In the genomic region with DNA sequence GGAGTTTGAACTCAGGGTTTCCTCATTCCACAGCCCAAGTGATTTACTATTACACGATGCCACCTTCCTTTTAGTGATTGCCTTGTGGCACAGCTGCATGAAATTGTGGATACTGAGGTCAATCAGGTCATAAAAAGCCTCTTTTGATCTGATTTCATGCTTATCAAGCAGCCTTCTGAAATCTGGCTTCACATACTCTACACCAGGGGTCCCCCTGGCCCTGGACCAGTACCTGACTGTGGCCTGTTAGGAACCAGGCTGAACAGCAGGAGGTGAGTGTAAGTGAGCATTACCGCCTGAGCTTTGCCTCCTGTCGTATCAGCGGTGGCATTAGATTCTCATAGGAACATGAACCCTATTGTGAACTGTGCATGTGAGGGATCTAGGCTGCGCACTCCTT, we compare ENCODE assay signal across 11 cellular contexts. TPM values are rescaled to one million over a fixed set of nuclear protein-coding genes. Genes with fewer than 3 reads are reported as not detected.
DNase-seq lines count a peak whose midpoint lies in the region; ATAC-seq and TF ChIP-seq lines count a peak whose summit lies in the region.
"Had no signal": no experiment of that assay in that cellular context is flagged by ENCODE, and none has a peak within 500 bp of the region (broad histone marks: within the 10 kb centered on the region; RNA-seq: fewer than 3 reads in every experiment).

No MANE protein-coding gene starts in this region.

- H3K27me3 ChIP-seq in esophagus squamous epithelium: no peaks in the 10 kb centered on the region

- no peak for TF ChIP-seq POLR2A in esophagus squamous epithelium (IDR thresholded peaks at IDR 0.05)

- H3K4me1 Mint-ChIP-seq in activated T-cell treated with anti-CD3 and anti-CD28 coated beads, Interleukin-2, amount 50 U/mL, for 24 hours (ENCODE audit: low read depth): peaks cover 82% of the 10 kb centered on the region
- peaks cover 85% of the 10 kb centered on the region for H3K4me1 Mint-ChIP-seq in stimulated activated naive CD8-positive, alpha-beta T cell treated with anti-CD3 and anti-CD28 coated beads, Interleukin-15, amount 100 ng/mL, for 72 hours

- no peak for TF ChIP-seq CTCF in esophagus squamous epithelium (IDR thresholded peaks at IDR 0.05)

- intact Hi-C loops in esophagus squamous epithelium (cut with DNase I): no loop called here
- intact Hi-C loops in head of caudate nucleus (cut with DNase I): no loop called here

- peak; percentile 45 for ATAC-seq in stimulated activated naive CD8-positive, alpha-beta T cell treated with anti-CD3 and anti-CD28 coated beads, Interleukin-15, amount 100 ng/mL, for 72 hours
- ATAC-seq in left lobe of liver: no peak

- no peak for DNase-seq in activated T-cell treated with anti-CD3 and anti-CD28 coated beads, Interleukin-2, amount 50 U/mL, for 24 hours
- DNase-seq in activated T-cell treated with anti-CD3 and anti-CD28 coated beads for 4 hours: no peak
- peak; percentile 50 for DNase-seq in NCI-H460 (ENCODE audit: extremely low read depth, low read depth)
- no peak for DNase-seq in esophagus squamous epithelium (lab: John Stamatoyannopoulos, UW)
- DNase-seq in stimulated activated naive CD8-positive, alpha-beta T cell treated with anti-CD3 and anti-CD28 coated beads, Interleukin-15, amount 100 ng/mL, for 72 hours: no peak
- no peak for DNase-seq in head of caudate nucleus
- DNase-seq in left lobe of liver (ENCODE audit: low spot score): no peak
- DNase-seq in MV-4-11 (lab: John Stamatoyannopoulos, UW): no peak
- DNase-seq: naive B cell, T-helper 1 cell had no signal

- H3K4me3 ChIP-seq in esophagus squamous epithelium: no peak overlapping the region

- 13 to 66% methylated on average over 1 to 5 of the region's 5 CpGs for WGBS in esophagus squamous epithelium, 2 donors

- H3K36me3 ChIP-seq in esophagus squamous epithelium: peaks cover 0 to 23% (median 4%) of the 10 kb centered on the region in 3 donors

- peak overlapping the region; percentile 91 for H3K27ac Mint-ChIP-seq in activated T-cell treated with anti-CD3 and anti-CD28 coated beads, Interleukin-2, amount 50 U/mL, for 24 hours
- H3K27ac Mint-ChIP-seq in stimulated activated naive CD8-positive, alpha-beta T cell treated with anti-CD3 and anti-CD28 coated beads, Interleukin-15, amount 100 ng/mL, for 72 hours: peak overlapping the region; percentile 52 to 71
- H3K27ac Mint-ChIP-seq: naive B cell had no signal

- H3K4me3 Mint-ChIP-seq in activated T-cell treated with anti-CD3 and anti-CD28 coated beads, Interleukin-2, amount 50 U/mL, for 24 hours: no peak overlapping the region
- H3K4me3 Mint-ChIP-seq in stimulated activated naive CD8-positive, alpha-beta T cell treated with anti-CD3 and anti-CD28 coated beads, Interleukin-15, amount 100 ng/mL, for 72 hours: peak overlapping the region in 1 of 2 donors; percentile 15
- H3K4me3 Mint-ChIP-seq: naive B cell had no signal

- no peaks in the 10 kb centered on the region for H3K9me3 ChIP-seq in esophagus squamous epithelium

- peaks cover 48% of the 10 kb centered on the region for H3K36me3 Mint-ChIP-seq in activated T-cell treated with anti-CD3 and anti-CD28 coated beads, Interleukin-2, amount 50 U/mL, for 24 hours (ENCODE audit: low read depth)

- H3K9me3 Mint-ChIP-seq in activated T-cell treated with anti-CD3 and anti-CD28 coated beads, Interleukin-2, amount 50 U/mL, for 24 hours: no peaks in the 10 kb centered on the region
- H3K9me3 Mint-ChIP-seq in stimulated activated naive CD8-positive, alpha-beta T cell treated with anti-CD3 and anti-CD28 coated beads, Interleukin-15, amount 100 ng/mL, for 72 hours: peaks cover 0 to 6% of the 10 kb centered on the region in 2 donors
- H3K9me3 Mint-ChIP-seq: naive B cell had no signal

- peaks cover 17 to 71% (median 44%) of the 10 kb centered on the region in 3 donors for H3K4me1 ChIP-seq in esophagus squamous epithelium

- no peaks in the 10 kb centered on the region for H3K27me3 Mint-ChIP-seq in activated T-cell treated with anti-CD3 and anti-CD28 coated beads, Interleukin-2, amount 50 U/mL, for 24 hours
- no peaks in the 10 kb centered on the region for H3K27me3 Mint-ChIP-seq in stimulated activated naive CD8-positive, alpha-beta T cell treated with anti-CD3 and anti-CD28 coated beads, Interleukin-15, amount 100 ng/mL, for 72 hours
- H3K27me3 Mint-ChIP-seq: naive B cell had no signal

- peak overlapping the region; percentile 15 to 63 (median 51) for H3K27ac ChIP-seq in esophagus squamous epithelium
- H3K27ac ChIP-seq: KMS-11 had no signal

RNA-seq across cellular contexts. Expression of a gene that starts 13.8 kb away (rescaled TPM):
- total RNA-seq in NCI-H460 (2014; rRNA removed; shearing (Covaris generic)): 57.6 and 68.5 TPM in 2 replicates
- polyA plus RNA-seq in NCI-H460 (2014; cell fraction: nucleus; rRNA removed): 5.7 and 17.2 TPM in 2 replicates
- total RNA-seq in esophagus squamous epithelium: 10 to 100 TPM in 2 of 4 donors, 1 to 10 TPM in 2; 7.3 to 20.4 (median 14.0) TPM
- 5.2 TPM for total RNA-seq in left lobe of liver
